ENCODE assay signal across 9 cellular contexts in the genomic region with DNA sequence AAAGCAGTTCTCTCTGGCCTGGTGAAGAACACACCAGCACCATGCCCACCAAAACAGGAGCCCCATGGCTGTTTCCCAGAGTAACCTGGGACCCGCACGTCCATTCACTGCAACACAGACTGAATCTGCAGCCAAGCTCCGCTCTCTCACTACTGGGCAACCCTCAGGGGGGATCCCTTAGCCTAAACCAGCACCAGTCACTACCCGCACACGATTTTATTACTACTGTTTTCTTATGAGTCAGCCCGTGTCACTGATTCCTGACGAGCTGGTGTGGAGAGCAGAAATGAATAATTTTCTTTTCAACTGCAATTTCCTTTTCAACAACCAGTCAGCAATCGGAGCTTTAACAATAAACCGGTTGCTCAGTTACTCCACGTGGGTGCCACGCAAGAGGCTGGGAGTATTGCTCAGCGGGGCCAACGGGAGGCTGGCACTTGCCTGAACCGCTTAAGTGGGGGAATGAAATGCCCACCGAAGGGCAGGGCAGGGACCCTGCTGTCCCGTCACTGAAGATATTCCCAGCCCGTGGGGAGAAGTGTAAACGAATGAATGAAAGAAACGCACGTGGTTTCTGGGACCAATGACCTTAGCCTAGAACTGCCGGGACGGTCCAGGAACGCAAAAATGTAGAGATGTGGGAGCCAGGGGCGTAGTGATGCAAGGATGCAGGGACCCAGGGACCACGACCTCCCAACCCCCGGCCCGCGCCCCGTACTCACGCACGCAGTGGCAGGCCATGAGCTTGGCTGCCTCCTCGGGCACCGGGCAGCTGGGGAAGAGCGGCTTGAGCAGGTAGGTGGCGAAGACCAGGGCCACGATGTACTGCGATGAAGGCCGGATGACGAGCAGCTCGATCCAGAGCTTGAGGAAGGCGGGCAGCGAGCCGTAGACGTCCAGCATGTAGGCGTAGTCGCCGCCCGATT. TPM values are rescaled to one million over a fixed set of nuclear protein-coding genes. Genes with fewer than 3 reads are reported as not detected.
A peak's percentile ranks its signal among the peaks of the same experiment; 100 is the strongest.
DNase-seq lines count a peak whose midpoint lies in the region; ATAC-seq and TF ChIP-seq lines count a peak whose summit lies in the region.
"Not testable (repeated sequence)": the region's sequence is repeated elsewhere in the genome, so short reads cannot be mapped to it uniquely, and the experiment has no call there.
"Had no signal": no experiment of that assay in that cellular context is flagged by ENCODE, and none has a peak within 500 bp of the region (broad histone marks: within the 10 kb centered on the region; RNA-seq: fewer than 3 reads in every experiment).

No MANE protein-coding gene starts in this region.

- not testable (repeated sequence) for TF ChIP-seq EP300 in transverse colon (IDR thresholded peaks at IDR 0.05; ENCODE audit: low read depth)

- H3K4me3 ChIP-seq in Loucy (ENCODE audit: low read length, poor library complexity, severe bottlenecking) (peak overlapping the region; percentile 88), iPS DF 6.9 (ENCODE audit: low read length) (peak overlapping the region; percentile 67), neutrophil (ENCODE audit: low read depth in 1 of 2, low read length in 1 of 2) (peak overlapping the region; percentile 76 to 89), transverse colon (peak overlapping the region; percentile 39 to 82 (median 68))

- peaks cover 43% of the 10 kb centered on the region for H3K79me2 ChIP-seq in Loucy (ENCODE audit: insufficient read depth, low read length)

- ATAC-seq in GM18498 (IDR thresholded peaks at IDR 0.05; ENCODE audit: unreplicated experiment), result peak; percentile 43
- peak; percentile 87 to 91 for ATAC-seq in activated CD4-positive, CD25-positive, alpha-beta regulatory T cell treated with anti-CD3 and anti-CD28 coated beads, Interleukin-2, amount 50 U/mL, for 24 hours

- H3K9me3 ChIP-seq in Loucy (ENCODE audit: insufficient read depth, low read depth, low read length); iPS DF 6.9 (ENCODE audit: control insufficient read depth, insufficient read depth, low read length); neutrophil; transverse colon: not testable (repeated sequence)

- intact Hi-C loops in transverse colon (cut with DNase I; ENCODE audit: low total_unique reads), result not testable (repeated sequence)

- peak overlapping the region; percentile 90 for H2AFZ ChIP-seq in Loucy (ENCODE audit: low read length)

- not testable (repeated sequence) for H3K36me3 ChIP-seq in Loucy (ENCODE audit: insufficient read depth, low read length); iPS DF 6.9 (ENCODE audit: control insufficient read depth, insufficient read depth, low read length); neutrophil; transverse colon

- peak; percentile 28 for TF ChIP-seq POLR2A in transverse colon (IDR thresholded peaks at IDR 0.05)

- not testable (repeated sequence) for H3K27ac ChIP-seq in iPS DF 6.9 (ENCODE audit: low read length)
- H3K27ac ChIP-seq in neutrophil (peak overlapping the region; percentile 83), transverse colon (peak overlapping the region; percentile 82 to 88 (median 84))

- not testable (repeated sequence) for H3K4me1 ChIP-seq in Loucy (ENCODE audit: insufficient read depth, low read length, poor library complexity, severe bottlenecking); iPS DF 6.9 (ENCODE audit: control insufficient read depth, insufficient read depth, low read length)
- H3K4me1 ChIP-seq in neutrophil (ENCODE audit: control insufficient read depth in 1 of 2, insufficient read depth in 1 of 2, low read depth in 1 of 2, low read length in 1 of 2) (peaks cover 10 to 21% of the 10 kb centered on the region in 2 experiments), transverse colon (peaks cover 0 to 11% (median 4%) of the 10 kb centered on the region in 4 donors)

- not testable (repeated sequence) for H4K20me1 ChIP-seq in Loucy (ENCODE audit: insufficient read depth, low read length, poor library complexity, severe bottlenecking)

- in situ Hi-C loops in transverse colon (cut with MboI; ENCODE audit: low pct_ligation_motif_present in 1 of 4, low pct_unique_long_range_greater_than_20kb in 1 of 4, low sequenced_read_pairs in 3 of 4), result not testable (repeated sequence)

- not testable (repeated sequence) for H3F3A ChIP-seq in Loucy (ENCODE audit: low read depth)

- peak overlapping the region; percentile 76 for H3K9ac ChIP-seq in Loucy (ENCODE audit: low read depth, low read length, poor library complexity, severe bottlenecking)

- H3K27me3 Mint-ChIP-seq in HFFc6 (ENCODE audit: insufficient read depth), result not testable (repeated sequence)

- not testable (repeated sequence) for H3K36me3 Mint-ChIP-seq in HFFc6 (ENCODE audit: low read depth)

- H3K27me3 ChIP-seq in Loucy (ENCODE audit: insufficient read depth, low read length, poor library complexity, severe bottlenecking); iPS DF 6.9 (ENCODE audit: control insufficient read depth, insufficient read depth, low read length); neutrophil; transverse colon: not testable (repeated sequence)

- peak overlapping the region; percentile 97 for H3K27ac Mint-ChIP-seq in HFFc6

- H3K9me3 Mint-ChIP-seq in HFFc6, result not testable (repeated sequence)

- not testable (repeated sequence) for TF ChIP-seq CTCF in HFFc6 (IDR thresholded peaks at IDR 0.05); Loucy (conservative IDR thresholded peaks at IDR 0.05; ENCODE audit: low read length); neutrophil (IDR thresholded peaks at IDR 0.05); transverse colon (IDR thresholded peaks at IDR 0.05)

- peak overlapping the region; percentile 79 for H3K4me2 ChIP-seq in Loucy (ENCODE audit: low read depth, low read length, poor library complexity, severe bottlenecking)

- H3K4me1 Mint-ChIP-seq in HFFc6 (ENCODE audit: low read depth), result not testable (repeated sequence)

- H3K4me3 Mint-ChIP-seq in HFFc6, result peak overlapping the region; percentile 93

- not testable (repeated sequence) for H3K9me2 ChIP-seq in Loucy (replicated peaks; ENCODE audit: low read depth, low read length)

- WGBS in iPS DF 6.9 (ENCODE audit: insufficient coverage, insufficient read length), result no CpG with 5 or more reads among the region's 48 CpGs
- WGBS in transverse colon (ENCODE audit: low coverage in 1 of 2), 2 donors, result 2 to 30% methylated on average over 2 to 23 of the region's 48 CpGs

- peak; percentile 89 for DNase-seq in HFFc6
- DNase-seq in central memory CD4-positive, alpha-beta T cell, result peak; percentile 53
- not testable (repeated sequence) for DNase-seq in iPS DF 6.9 (ENCODE audit: low read depth, low spot score); transverse colon

RNA-seq across cellular contexts. Expression of gene SPN, which starts 50.4 kb away (rescaled TPM):
- under 1 TPM in 5 of 6 experiments, not detected in 1; 0.06 to 0.20 (median 0.12) TPM for total RNA-seq in HFFc6 (2021; fragmentation: NEBNext Ultra II Directional; extraction: Animal tissue kit (Norgen Biotek cat#: 25700))
- 1 to 10 TPM in 2 of 4 donors, under 1 TPM in 2; 0.20 to 3.7 (median 1.1) TPM for total RNA-seq in transverse colon
- total RNA-seq: pulmonary artery endothelial cell had no signal
